11 cellular contexts compared by ENCODE assay signal in the genomic region with DNA sequence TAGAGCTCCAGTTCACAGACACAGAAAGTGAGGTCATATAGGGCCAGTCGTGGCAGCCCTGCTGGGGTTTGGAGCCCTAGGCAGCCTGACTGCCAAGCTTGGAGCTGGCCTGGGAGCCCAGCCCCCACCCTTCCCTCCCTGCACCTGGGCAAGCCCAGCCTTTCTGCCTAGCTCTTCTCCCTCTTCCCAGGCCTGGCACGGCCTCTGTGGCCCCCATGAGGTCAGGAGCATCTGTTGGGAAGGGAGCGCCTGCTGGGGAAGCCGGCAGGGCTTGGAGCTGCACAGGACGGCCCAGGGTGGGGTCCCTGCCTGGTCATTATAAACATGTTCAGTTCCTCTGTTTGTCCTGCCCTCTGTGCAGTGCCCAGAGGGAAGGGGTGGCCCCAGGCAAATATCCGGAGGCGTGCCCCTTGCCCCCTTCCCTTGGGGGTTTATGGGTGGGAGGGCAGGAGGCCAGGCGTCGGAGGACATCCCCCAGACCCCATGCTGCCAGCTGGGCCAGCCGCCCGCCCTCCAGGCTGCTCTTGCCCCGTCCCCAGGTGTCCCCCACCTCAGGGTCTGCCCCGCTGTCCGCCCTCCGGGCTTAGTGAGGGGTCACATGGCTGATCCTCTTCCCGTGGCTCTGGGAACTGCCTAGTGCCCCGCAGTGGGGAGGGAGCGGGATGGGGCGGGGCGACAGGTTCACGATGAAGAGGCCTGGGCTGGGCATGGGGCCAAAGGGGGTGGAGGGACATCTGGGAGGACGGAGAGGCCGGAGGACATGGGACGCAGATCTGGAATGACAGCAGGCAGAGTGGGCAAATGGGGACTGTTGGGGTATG. TPM values are rescaled to one million over a fixed set of nuclear protein-coding genes. Genes with fewer than 3 reads are reported as not detected.
DNase-seq lines count a peak whose midpoint lies in the region; ATAC-seq and TF ChIP-seq lines count a peak whose summit lies in the region.
"Had no signal": no experiment of that assay in that cellular context is flagged by ENCODE, and none has a peak within 500 bp of the region (broad histone marks: within the 10 kb centered on the region; RNA-seq: fewer than 3 reads in every experiment).

No MANE protein-coding gene starts in this region.

- H3K4me1 Mint-ChIP-seq in activated T-helper 1 cell treated with anti-CD3 and anti-CD28 coated beads, Interleukin-12 subunit alpha, Interleukin-12 subunit beta, Interleukin-2, Interleukin-4 antibody, amounts not matched to agents 30 ng/mL and 10 ng/mL and 1 ng/mL, durations not matched to agents 14 hours and 24 hours and 36 hours (ENCODE audit: low read depth) = peaks cover 5% of the 10 kb centered on the region

- H3K4me3 Mint-ChIP-seq in activated T-helper 1 cell treated with anti-CD3 and anti-CD28 coated beads, Interleukin-12 subunit alpha, Interleukin-12 subunit beta, Interleukin-2, Interleukin-4 antibody, amounts not matched to agents 30 ng/mL and 10 ng/mL and 1 ng/mL, durations not matched to agents 14 hours and 24 hours and 36 hours = no peak overlapping the region

- peak overlapping the region; percentile 96 for H3K27ac ChIP-seq in C4-2B
- H3K27ac ChIP-seq in epithelial cell of prostate = peak overlapping the region; percentile 31

- H3K27ac Mint-ChIP-seq in activated T-helper 1 cell treated with anti-CD3 and anti-CD28 coated beads, Interleukin-12 subunit alpha, Interleukin-12 subunit beta, Interleukin-2, Interleukin-4 antibody, amounts not matched to agents 30 ng/mL and 10 ng/mL and 1 ng/mL, durations not matched to agents 14 hours and 24 hours and 36 hours = no peak overlapping the region

- ATAC-seq in HG03378 (IDR thresholded peaks at IDR 0.05; ENCODE audit: unreplicated experiment) = no peak

- H3K27me3 Mint-ChIP-seq in activated T-helper 1 cell treated with anti-CD3 and anti-CD28 coated beads, Interleukin-12 subunit alpha, Interleukin-12 subunit beta, Interleukin-2, Interleukin-4 antibody, amounts not matched to agents 30 ng/mL and 10 ng/mL and 1 ng/mL, durations not matched to agents 14 hours and 24 hours and 36 hours (ENCODE audit: insufficient read depth) = no peaks in the 10 kb centered on the region

- TF ChIP-seq CTCF in C4-2B (conservative IDR thresholded peaks at IDR 0.05) = no peak

- no peaks in the 10 kb centered on the region for H3K36me3 Mint-ChIP-seq in activated T-helper 1 cell treated with anti-CD3 and anti-CD28 coated beads, Interleukin-12 subunit alpha, Interleukin-12 subunit beta, Interleukin-2, Interleukin-4 antibody, amounts not matched to agents 30 ng/mL and 10 ng/mL and 1 ng/mL, durations not matched to agents 14 hours and 24 hours and 36 hours (ENCODE audit: low read depth)

- no peaks in the 10 kb centered on the region for H3K9me3 Mint-ChIP-seq in activated T-helper 1 cell treated with anti-CD3 and anti-CD28 coated beads, Interleukin-12 subunit alpha, Interleukin-12 subunit beta, Interleukin-2, Interleukin-4 antibody, amounts not matched to agents 30 ng/mL and 10 ng/mL and 1 ng/mL, durations not matched to agents 14 hours and 24 hours and 36 hours

- intact Hi-C loops in activated T-helper 1 cell treated with anti-CD3 and anti-CD28 coated beads, Interleukin-12 subunit alpha, Interleukin-12 subunit beta, Interleukin-2, Interleukin-4 antibody, amounts not matched to agents 30 ng/mL and 10 ng/mL and 1 ng/mL, durations not matched to agents 14 hours and 24 hours and 36 hours (cut with micrococcal nuclease) = no loop called here

- DNase-seq in NCI-H345 (lab: John Stamatoyannopoulos, UW) (peak; percentile 94), epithelial cell of prostate (ENCODE audit: low read depth, low spot score) (no peak), midbrain (lab: John Stamatoyannopoulos, UW) (peak; percentile 5), NCI-H82 (lab: John Stamatoyannopoulos, UW) (no peak), NCI-H1105 treated with DMSO at 0.1 percent for 48 hours (lab: John Stamatoyannopoulos, UW) (no peak)
- no peak for DNase-seq in activated T-helper 1 cell treated with anti-CD3 and anti-CD28 coated beads, Interleukin-12 subunit alpha, Interleukin-12 subunit beta, Interleukin-2, Interleukin-4 antibody, amounts not matched to agents 30 ng/mL and 10 ng/mL and 1 ng/mL, durations not matched to agents 14 hours and 24 hours and 36 hours (ENCODE audit: low spot score)
- DNase-seq: NCI-H1436 treated with DMSO at 0.1 percent for 48 hours had no signal

RNA-seq across cellular contexts. Expression of gene NCCRP1, which starts 30.0 kb away (rescaled TPM):
- total RNA-seq in activated T-helper 1 cell treated with anti-CD3 and anti-CD28 coated beads, Interleukin-12 subunit alpha, Interleukin-12 subunit beta, Interleukin-2, Interleukin-4 antibody, amounts not matched to agents 30 ng/mL and 10 ng/mL and 1 ng/mL, durations not matched to agents 14 hours and 24 hours and 36 hours = not detected in 2 replicates
- total RNA-seq: astrocyte, temporal lobe had no signal

RNA-seq across cellular contexts. Expression of gene SYCN, which starts 37.3 kb away (rescaled TPM):
- total RNA-seq in activated T-helper 1 cell treated with anti-CD3 and anti-CD28 coated beads, Interleukin-12 subunit alpha, Interleukin-12 subunit beta, Interleukin-2, Interleukin-4 antibody, amounts not matched to agents 30 ng/mL and 10 ng/mL and 1 ng/mL, durations not matched to agents 14 hours and 24 hours and 36 hours = not detected in 2 replicates
- total RNA-seq: astrocyte, temporal lobe had no signal

RNA-seq across cellular contexts. Expression of gene PAK4, which starts 41.2 kb away (rescaled TPM):
- 18.5 and 19.9 TPM in 2 replicates for total RNA-seq in activated T-helper 1 cell treated with anti-CD3 and anti-CD28 coated beads, Interleukin-12 subunit alpha, Interleukin-12 subunit beta, Interleukin-2, Interleukin-4 antibody, amounts not matched to agents 30 ng/mL and 10 ng/mL and 1 ng/mL, durations not matched to agents 14 hours and 24 hours and 36 hours

Comparison
In these comparisons a context has a peak if more than half of its experiments do, and no peak if none do; other contexts are left out.
1. DNase-seq: peak in NCI-H345 (single experiment) and midbrain (single experiment); none in epithelial cell of prostate (single experiment), NCI-H82 (single experiment), NCI-H1105 treated with DMSO at 0.1 percent for 48 hours (single experiment) and activated T-helper 1 cell treated with anti-CD3 and anti-CD28 coated beads, Interleukin-12 subunit alpha, Interleukin-12 subunit beta, Interleukin-2, Interleukin-4 antibody, amounts not matched to agents 30 ng/mL and 10 ng/mL and 1 ng/mL, durations not matched to agents 14 hours and 24 hours and 36 hours (single experiment).